Comparison of ENCODE assay signal across 10 cellular contexts in the genomic region with DNA sequence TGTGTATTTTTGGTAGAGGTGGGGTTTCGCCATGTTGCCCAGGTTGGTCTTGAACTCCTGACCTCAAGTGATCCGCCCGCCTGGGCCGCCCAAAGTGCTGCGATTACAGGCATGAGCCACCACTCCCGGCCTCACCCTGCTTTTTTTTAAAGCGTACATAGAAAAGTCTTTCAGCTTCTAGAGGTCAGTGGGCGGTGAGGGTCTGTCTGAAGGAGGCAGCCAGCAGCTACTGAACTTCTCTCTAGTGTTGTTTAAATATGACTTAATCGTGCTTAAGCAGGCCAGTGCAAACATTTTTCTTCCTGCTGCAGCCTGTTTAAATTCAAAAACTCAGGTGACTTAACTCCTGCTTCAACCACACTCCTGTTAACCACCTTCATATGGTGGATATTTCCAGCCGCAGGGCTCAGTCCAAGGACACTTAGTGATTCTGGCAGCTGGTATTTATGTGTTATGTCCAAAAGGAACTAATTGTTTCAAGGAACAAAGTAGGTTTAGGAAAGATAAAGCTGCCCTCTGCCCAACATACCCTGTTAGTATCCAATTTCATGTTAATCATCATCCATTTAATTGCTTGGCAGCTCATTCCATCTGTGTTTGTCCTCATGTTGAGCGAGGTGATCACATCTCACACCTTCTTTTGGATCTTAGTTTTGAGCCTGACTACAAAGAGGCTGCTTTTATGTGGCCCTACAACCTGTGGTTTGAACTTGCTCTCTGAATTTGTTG. TPM values are rescaled to one million over a fixed set of nuclear protein-coding genes. Genes with fewer than 3 reads are reported as not detected.
A peak's percentile ranks its signal among the peaks of the same experiment; 100 is the strongest.
DNase-seq lines count a peak whose midpoint lies in the region; ATAC-seq, FAIRE-seq and TF ChIP-seq lines count a peak whose summit lies in the region.
"Had no signal": no experiment of that assay in that cellular context is flagged by ENCODE, and none has a peak within 500 bp of the region (broad histone marks: within the 10 kb centered on the region; RNA-seq: fewer than 3 reads in every experiment).

No MANE protein-coding gene starts in this region.

- no peaks in the 10 kb centered on the region for H3K9me3 ChIP-seq in pancreas
- H3K9me3 ChIP-seq: vagina had no signal

- ATAC-seq in pancreas (peak; percentile 17 to 49 (median 36)), HG02642 (IDR thresholded peaks at IDR 0.05; ENCODE audit: poor library complexity, unreplicated experiment) (no peak)

- TF ChIP-seq CTCF in GM06990 (IDR thresholded peaks at IDR 0.05; ENCODE audit: insufficient read depth, low read length, poor library complexity, severe bottlenecking) = no peak
- no peak for TF ChIP-seq CTCF in dorsolateral prefrontal cortex (IDR thresholded peaks at IDR 0.05 in 54 of 56, conservative IDR thresholded peaks at IDR 0.05 in 2 of 56; ENCODE audit: low read depth in 1 of 56, partially characterized antibody in 56 of 56)
- no peak for TF ChIP-seq CTCF in pancreas (IDR thresholded peaks at IDR 0.05)

- H3K27ac ChIP-seq in dorsolateral prefrontal cortex (peak overlapping the region in 51 of 59 donors; percentile 1 to 94 (median 54)), pancreas (peak overlapping the region; percentile 72 to 94 (median 78))
- H3K27ac ChIP-seq: vagina had no signal

- intact Hi-C loops in dorsolateral prefrontal cortex (cut with DNase I) (loop anchor here (10.0 kb wide), 3 partner anchors 115 to 1295 kb away; partner anchors contain the start of genes SUDS3 (in 1 of the 2) and TAOK3 (in 1 of the 2)), pancreas (cut with DNase I) (loop anchor here in 1 of 3 donors (10.0 kb wide), 1 partner anchor 115 kb away; no protein-coding TSS in a partner anchor)

- DNase-seq in GM06990 (ENCODE audit: extremely low read depth, insufficient read length) (no peak), NCI-H69 (lab: John Stamatoyannopoulos, UW) (peak; percentile 96), dorsolateral prefrontal cortex (no peak), pancreas (peak in 4 of 6 donors; percentile 42 to 54 (median 45)), urothelium cell line (ENCODE audit: low spot score) (no peak), 8988T (no peak)
- DNase-seq in stimulated activated CD4-positive, alpha-beta T cell treated with anti-CD3 and anti-CD28 coated beads, Interleukin-4, amount 100 ng/mL, for 24 hours = no peak
- DNase-seq: NCI-H187 treated with DMSO at 0.1 percent for 48 hours had no signal

- H3K36me3 ChIP-seq in GM06990 (ENCODE audit: control insufficient read depth, insufficient read depth, low read length) (peaks cover 15% of the 10 kb centered on the region), pancreas (peaks cover 6 to 36% (median 23%) of the 10 kb centered on the region in 3 donors)

- H3K4me1 ChIP-seq in pancreas = peaks cover 20 to 30% (median 22%) of the 10 kb centered on the region in 3 donors

- FAIRE-seq in pancreas (lab: Jason Lieb, UNC) (no peak), urothelium cell line (lab: Jason Lieb, UNC) (no peak)

- H3K27me3 ChIP-seq in GM06990 (replicated peaks; ENCODE audit: control insufficient read depth, insufficient read depth, low read length) (no peaks in the 10 kb centered on the region), dorsolateral prefrontal cortex (no peaks in the 10 kb centered on the region), pancreas (no peaks in the 10 kb centered on the region)
- H3K27me3 ChIP-seq: vagina had no signal

- H3K4me3 ChIP-seq in GM06990 (replicated peaks; ENCODE audit: low read depth, low read length) (peak overlapping the region; percentile 61), dorsolateral prefrontal cortex (peak overlapping the region in 25 of 59 donors; percentile 1 to 98 (median 25)), pancreas (peak overlapping the region in 2 of 4 donors; percentile 96 to 99)
- H3K4me3 ChIP-seq: vagina had no signal

- WGBS in pancreas, 2 donors = 12 to 13% methylated on average over 11 of the region's 11 CpGs

RNA-seq across cellular contexts. Expression of gene PRKAB1, which starts 2.0 kb away (rescaled TPM):
- total RNA-seq in dorsolateral prefrontal cortex = 10 to 100 TPM; 17.0 to 44.5 (median 30.2) TPM
- 10 to 100 TPM; 12.4 to 23.7 (median 18.6) TPM for total RNA-seq in pancreas
- polyA plus RNA-seq in pancreas = 10 to 100 TPM; 20.6 to 38.2 TPM

Comparison
In these comparisons a context has a peak if more than half of its experiments do, and no peak if none do; other contexts are left out.
1. DNase-seq: peak in NCI-H69 (single experiment) and pancreas (4 of 6); none in GM06990 (single experiment), dorsolateral prefrontal cortex (0 of 10), stimulated activated CD4-positive, alpha-beta T cell treated with anti-CD3 and anti-CD28 coated beads, Interleukin-4, amount 100 ng/mL, for 24 hours (single experiment), urothelium cell line (single experiment) and 8988T (single experiment).